ENCODE assay signal across 9 cellular contexts in genomic region chrX:153829799-153830631, GRCh38. TPM values are rescaled to one million over a fixed set of nuclear protein-coding genes. Genes with fewer than 3 reads are reported as not detected.
A peak's percentile ranks its signal among the peaks of the same experiment; 100 is the strongest.
DNase-seq lines count a peak whose midpoint lies in the region; ATAC-seq and TF ChIP-seq lines count a peak whose summit lies in the region.
"Had no signal": no experiment of that assay in that cellular context is flagged by ENCODE, and none has a peak within 500 bp of the region (broad histone marks: within the 10 kb centered on the region; RNA-seq: fewer than 3 reads in every experiment).

A gene with protein sequence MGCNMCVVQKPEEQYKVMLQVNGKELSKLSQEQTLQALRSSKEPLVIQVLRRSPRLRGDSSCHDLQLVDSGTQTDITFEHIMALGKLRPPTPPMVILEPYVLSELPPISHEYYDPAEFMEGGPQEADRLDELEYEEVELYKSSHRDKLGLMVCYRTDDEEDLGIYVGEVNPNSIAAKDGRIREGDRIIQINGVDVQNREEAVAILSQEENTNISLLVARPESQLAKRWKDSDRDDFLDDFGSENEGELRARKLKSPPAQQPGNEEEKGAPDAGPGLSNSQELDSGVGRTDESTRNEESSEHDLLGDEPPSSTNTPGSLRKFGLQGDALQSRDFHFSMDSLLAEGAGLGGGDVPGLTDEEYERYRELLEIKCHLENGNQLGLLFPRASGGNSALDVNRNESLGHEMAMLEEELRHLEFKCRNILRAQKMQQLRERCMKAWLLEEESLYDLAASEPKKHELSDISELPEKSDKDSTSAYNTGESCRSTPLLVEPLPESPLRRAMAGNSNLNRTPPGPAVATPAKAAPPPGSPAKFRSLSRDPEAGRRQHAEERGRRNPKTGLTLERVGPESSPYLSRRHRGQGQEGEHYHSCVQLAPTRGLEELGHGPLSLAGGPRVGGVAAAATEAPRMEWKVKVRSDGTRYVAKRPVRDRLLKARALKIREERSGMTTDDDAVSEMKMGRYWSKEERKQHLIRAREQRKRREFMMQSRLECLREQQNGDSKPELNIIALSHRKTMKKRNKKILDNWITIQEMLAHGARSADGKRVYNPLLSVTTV (minus strand): TSS chrX:153830544. CDS start chrX:153830298, 246 bp downstream.

- peak within 1 kb of the TSS; percentile 9 for H3K4me2 ChIP-seq in mammary epithelial cell (ENCODE audit: insufficient read depth, low read depth, low read length)
- H3K4me2 ChIP-seq: KMS-11 had no signal

- H3K36me3 Mint-ChIP-seq in naive thymus-derived CD4-positive, alpha-beta T cell, result peaks cover 0 to 5% (median 0%) of the 10 kb centered on the region in 5 donors

- H4K20me1 ChIP-seq in mammary epithelial cell (ENCODE audit: insufficient read depth, low read length), result no peaks in the 10 kb centered on the region

- H3K4me3 ChIP-seq in A673 (ENCODE audit: low read depth, low read length, poor library complexity, severe bottlenecking) (peak within 1 kb of the TSS; percentile 47), HL-60 (replicated peaks; ENCODE audit: insufficient read depth, low read length) (peak within 1 kb of the TSS; percentile 6; the same call in 1 of the 2 replicates), mammary epithelial cell (replicated peaks in 1 of 3; ENCODE audit: insufficient read depth in 1 of 3, low read depth in 2 of 3, low read length in 3 of 3) (no peak within 1 kb of the TSS)
- peak within 1 kb of the TSS; percentile 24 for H3K4me3 ChIP-seq in naive thymus-derived CD4-positive, alpha-beta T cell (ENCODE audit: low read length)

- POLR2A ChIA-PET in A673 (lab: Charles Lee; ENCODE audit: low non-redundant PET), result no interaction called here
- POLR2A ChIA-PET in naive thymus-derived CD4-positive, alpha-beta T cell (lab: Charles Lee), result no interaction called here

- peaks cover 0 to 3% (median 0%) of the 10 kb centered on the region in 11 donors for H3K9me3 Mint-ChIP-seq in naive thymus-derived CD4-positive, alpha-beta T cell

- peaks cover 10 to 29% (median 16%) of the 10 kb centered on the region in 7 donors for H3K4me1 Mint-ChIP-seq in naive thymus-derived CD4-positive, alpha-beta T cell

- ATAC-seq in naive thymus-derived CD4-positive, alpha-beta T cell, result peak; percentile 52

- TF ChIP-seq CTCF in A673 (conservative IDR thresholded peaks at IDR 0.05; ENCODE audit: low read depth, low read length), result no peak
- TF ChIP-seq CTCF in HL-60 (IDR thresholded peaks at IDR 0.05; ENCODE audit: insufficient read depth, low read length), result no peak
- TF ChIP-seq CTCF in mammary epithelial cell (conservative IDR thresholded peaks at IDR 0.05 in 1 of 2, IDR thresholded peaks at IDR 0.05 in 1 of 2; ENCODE audit: extremely low read depth in 1 of 2, insufficient read depth in 1 of 2, low read depth in 1 of 2, low read length in 2 of 2), result no peak

- DNase-seq in A673 (ENCODE audit: low spot score) (no peak), HL-60 (ENCODE audit: low read depth in 1 of 2, low spot score in 1 of 2) (no peak), mammary epithelial cell (no peak), NCI-H774 (lab: John Stamatoyannopoulos, UW) (no peak), SKM-1 treated with dmso at 0.1 percent for 144 hours (lab: John Stamatoyannopoulos, UW; ENCODE audit: unreplicated experiment) (no peak), NCI-H2196 treated with DMSO at 0.1 percent for 48 hours (lab: John Stamatoyannopoulos, UW; ENCODE audit: unreplicated experiment) (no peak), AG08396 (ENCODE audit: low spot score) (no peak)
- DNase-seq in naive thymus-derived CD4-positive, alpha-beta T cell, result peak in 1 of 9 donors; percentile 30

- peaks cover 18% of the 10 kb centered on the region for H3K27me3 ChIP-seq in A673 (replicated peaks; ENCODE audit: insufficient read depth, low read depth, low read length, poor library complexity)
- H3K27me3 ChIP-seq in HL-60 (ENCODE audit: insufficient read depth, poor library complexity, severe bottlenecking), result peaks cover 22% of the 10 kb centered on the region
- H3K27me3 ChIP-seq in mammary epithelial cell (ENCODE audit: insufficient read depth, low read length), result peaks cover 17% of the 10 kb centered on the region
- no peaks in the 10 kb centered on the region for H3K27me3 ChIP-seq in naive thymus-derived CD4-positive, alpha-beta T cell (ENCODE audit: control insufficient read depth in 2 of 2, insufficient read depth in 2 of 2, low read length in 2 of 2)

- H3K9me3 ChIP-seq in A673 (ENCODE audit: low read depth, low read length, poor library complexity, severe bottlenecking) (no peaks in the 10 kb centered on the region), mammary epithelial cell (replicated peaks; ENCODE audit: insufficient read depth, low read length) (peaks cover 7% of the 10 kb centered on the region)
- no peaks in the 10 kb centered on the region for H3K9me3 ChIP-seq in naive thymus-derived CD4-positive, alpha-beta T cell (ENCODE audit: control insufficient read depth in 2 of 3, low read length in 3 of 3)

- CTCF ChIA-PET in A673 (lab: Charles Lee) (no interaction called here), mammary epithelial cell (lab: Charles Lee; ENCODE audit: low non-redundant PET) (no interaction called here)
- CTCF ChIA-PET in naive thymus-derived CD4-positive, alpha-beta T cell (lab: Charles Lee), result no interaction called here

- H3K27ac Mint-ChIP-seq in naive thymus-derived CD4-positive, alpha-beta T cell, result peak within 1 kb of the TSS in 3 of 9 donors; percentile 41 to 58 (median 46)

- BruUV-seq in A673 (replicated peaks; lab: Mats Ljungman, UMichigan) (no TSS peak), mammary epithelial cell (replicated peaks; lab: Mats Ljungman, UMichigan) (no TSS peak)

- H3K79me2 ChIP-seq in mammary epithelial cell (ENCODE audit: insufficient read depth, low read length), result no peaks in the 10 kb centered on the region

- peaks cover 4% of the 10 kb centered on the region for H3K4me1 ChIP-seq in A673 (ENCODE audit: insufficient read depth, low read length, poor library complexity, severe bottlenecking)
- no peaks in the 10 kb centered on the region for H3K4me1 ChIP-seq in mammary epithelial cell (ENCODE audit: insufficient read depth, low read length)
- peaks cover 0 to 3% of the 10 kb centered on the region in 2 donors for H3K4me1 ChIP-seq in naive thymus-derived CD4-positive, alpha-beta T cell (ENCODE audit: control insufficient read depth in 2 of 2, insufficient read depth in 2 of 2, low read length in 2 of 2)

- H3K36me3 ChIP-seq in A673 (ENCODE audit: insufficient read depth, low read length, poor library complexity, severe bottlenecking) (no peaks in the 10 kb centered on the region), mammary epithelial cell (ENCODE audit: insufficient read depth, low read length) (no peaks in the 10 kb centered on the region)
- H3K36me3 ChIP-seq in naive thymus-derived CD4-positive, alpha-beta T cell (ENCODE audit: control insufficient read depth in 2 of 3, insufficient read depth in 3 of 3, low read length in 3 of 3), result no peaks in the 10 kb centered on the region

- peaks cover 0 to 39% (median 0%) of the 10 kb centered on the region in 5 donors for H3K27me3 Mint-ChIP-seq in naive thymus-derived CD4-positive, alpha-beta T cell

- dilution Hi-C loops in mammary epithelial cell (cut with HindIII; ENCODE audit: low sequenced_read_pairs), result no loop called here

- no peak within 1 kb of the TSS for H2AFZ ChIP-seq in mammary epithelial cell (ENCODE audit: low read depth, low read length)

- H3K9ac ChIP-seq in mammary epithelial cell (ENCODE audit: insufficient read depth, low read length), result no peak within 1 kb of the TSS
- H3K9ac ChIP-seq: KMS-11 had no signal

- intact Hi-C loops in A673 (cut with micrococcal nuclease; ENCODE audit: unreplicated experiment) (no loop called here), mammary epithelial cell (cut with micrococcal nuclease) (no loop called here)
- intact Hi-C loops in naive thymus-derived CD4-positive, alpha-beta T cell (cut with micrococcal nuclease), result loop anchor here in 1 of 2 donors (1.0 to 5.0 kb wide), 2 partner anchors 11 to 47 kb away; no protein-coding TSS in a partner anchor

- H3K27ac ChIP-seq in A673 (ENCODE audit: low read depth, low read length, poor library complexity, severe bottlenecking) (no peak within 1 kb of the TSS), HL-60 (replicated peaks) (no peak within 1 kb of the TSS), mammary epithelial cell (ENCODE audit: insufficient read depth, low read depth, low read length) (no peak within 1 kb of the TSS)
- peak within 1 kb of the TSS; percentile 7 for H3K27ac ChIP-seq in naive thymus-derived CD4-positive, alpha-beta T cell (ENCODE audit: low read depth, low read length)
- H3K27ac ChIP-seq: KMS-11 had no signal

- H3K4me3 Mint-ChIP-seq in naive thymus-derived CD4-positive, alpha-beta T cell, result peak within 1 kb of the TSS; percentile 20 to 83 (median 73)

- WGBS in mammary epithelial cell (ENCODE audit: low coverage, missing lambda C conversion rate), result 44% methylated on average over 10 of the region's 96 CpGs

- in situ Hi-C loops in mammary epithelial cell (cut with MboI; ENCODE audit: low sequenced_read_pairs in 2 of 2), result no loop called here

RNA-seq across cellular contexts. Expression of the gene that starts here (rescaled TPM):
- total RNA-seq in A673 (2021) (2.6 and 6.0 TPM in 2 replicates), mammary epithelial cell (under 1 TPM; 0.33 to 0.54 TPM)
- polyA plus RNA-seq in mammary epithelial cell, result 0.23 TPM
- polyA minus RNA-seq in mammary epithelial cell, result not detected
- total RNA-seq in naive thymus-derived CD4-positive, alpha-beta T cell, result 10 to 100 TPM in 2 of 5 experiments, under 1 TPM in 3; 0.32 to 29.0 (median 0.51) TPM
- polyA plus RNA-seq in naive thymus-derived CD4-positive, alpha-beta T cell, result under 1 TPM; 0.07 to 0.53 TPM

Comparison
In these comparisons a context has a peak if more than half of its experiments do, and no peak if none do; other contexts are left out.
1. H3K4me3 ChIP-seq: peak in A673 (single experiment), HL-60 (single experiment) and naive thymus-derived CD4-positive, alpha-beta T cell (single experiment); none in mammary epithelial cell (0 of 3).